ENCODE assay signal across 8 cellular contexts in genomic region chr6:36985963-36986703, GRCh38. TPM values are rescaled to one million over a fixed set of nuclear protein-coding genes. Genes with fewer than 3 reads are reported as not detected.
DNase-seq lines count a peak whose midpoint lies in the region; ATAC-seq and TF ChIP-seq lines count a peak whose summit lies in the region.

MTCH1 (minus strand) TSS chr6:36986196; CDS start chr6:36986173, 23 bp downstream.

- WGBS in right lobe of liver (ENCODE audit: insufficient coverage, low coverage, low lambda C conversion rate, missing lambda C conversion rate) = 0% methylated on average over 7 of the region's 90 CpGs

- peak within 1 kb of the TSS; percentile 93 to 99 (median 97) for H3K27ac ChIP-seq in BLaER1 treated with 17β-estradiol and CSF1 and Interleukin-3, amounts not matched to agents 10 nM and 100 nM
- peak within 1 kb of the TSS; percentile 98 to 100 (median 99) for H3K27ac ChIP-seq in right lobe of liver

- ATAC-seq in GM19324 (IDR thresholded peaks at IDR 0.05; ENCODE audit: low FRiP score, unreplicated experiment) (peak; percentile 94), HG03460 (IDR thresholded peaks at IDR 0.05; ENCODE audit: unreplicated experiment) (peak; percentile 75), right lobe of liver (peak; percentile 90 to 97 (median 95))

- peaks cover 8 to 27% (median 18%) of the 10 kb centered on the region in 11 experiments; a peak in 21 of 22 replicates for H3K36me3 ChIP-seq in BLaER1 treated with 17β-estradiol and CSF1 and Interleukin-3, amounts not matched to agents 10 nM and 100 nM
- no peaks in the 10 kb centered on the region for H3K36me3 ChIP-seq in right lobe of liver

- peaks cover 38 to 52% (median 49%) of the 10 kb centered on the region in 10 experiments for H3K4me1 ChIP-seq in BLaER1 treated with 17β-estradiol and CSF1 and Interleukin-3, amounts not matched to agents 10 nM and 100 nM
- H3K4me1 ChIP-seq in right lobe of liver = peaks cover 0 to 16% (median 5%) of the 10 kb centered on the region in 4 donors

- H3K9ac ChIP-seq in BLaER1 treated with 17β-estradiol and CSF1 and Interleukin-3, amounts not matched to agents 10 nM and 100 nM = peak within 1 kb of the TSS; percentile 96 to 99 (median 98)

- TF ChIP-seq POLR2A in right lobe of liver (IDR thresholded peaks at IDR 0.05) = peak; percentile 97

- TF ChIP-seq CTCF in right lobe of liver (IDR thresholded peaks at IDR 0.05) = no peak

- H3K9me3 ChIP-seq in BLaER1 treated with 17β-estradiol and CSF1 and Interleukin-3, amounts not matched to agents 10 nM and 100 nM (replicated peaks in 1 of 11) = no peaks in the 10 kb centered on the region
- no peaks in the 10 kb centered on the region for H3K9me3 ChIP-seq in right lobe of liver

- intact Hi-C loops in right lobe of liver (cut with DNase I) = no loop called here

- no peaks in the 10 kb centered on the region for H3K27me3 ChIP-seq in BLaER1 treated with 17β-estradiol and CSF1 and Interleukin-3, amounts not matched to agents 10 nM and 100 nM
- no peaks in the 10 kb centered on the region for H3K27me3 ChIP-seq in right lobe of liver

- peak within 1 kb of the TSS; percentile 71 to 98 (median 92) for H3K4me2 ChIP-seq in BLaER1 treated with 17β-estradiol and CSF1 and Interleukin-3, amounts not matched to agents 10 nM and 100 nM

- peaks cover 37 to 42% (median 39%) of the 10 kb centered on the region in 11 experiments for H4K20me1 ChIP-seq in BLaER1 treated with 17β-estradiol and CSF1 and Interleukin-3, amounts not matched to agents 10 nM and 100 nM

- peak; percentile 95 for DNase-seq in NCI-H748 (lab: John Stamatoyannopoulos, UW; ENCODE audit: unreplicated experiment)
- DNase-seq in activated CD4-positive, alpha-beta T cell treated with anti-CD3 and anti-CD28 coated beads, Interleukin-2, amount 50 U/mL, for 4 hours = peak; percentile 72 to 79
- peak; percentile 94 for DNase-seq in dermis blood vessel endothelial cell
- peak; percentile 91 to 93 (median 93) for DNase-seq in right lobe of liver
- peak; percentile 84 for DNase-seq in stimulated activated CD4-positive, alpha-beta T cell treated with anti-CD3 and anti-CD28 coated beads, Interleukin-4, amount 100 ng/mL, for 24 hours

- peak within 1 kb of the TSS; percentile 97 to 100 (median 98) for H3K4me3 ChIP-seq in BLaER1 treated with 17β-estradiol and CSF1 and Interleukin-3, amounts not matched to agents 10 nM and 100 nM
- H3K4me3 ChIP-seq in right lobe of liver = peak within 1 kb of the TSS; percentile 98 to 100 (median 100)

RNA-seq across cellular contexts. Expression of gene MTCH1, which starts in this region (rescaled TPM):
- total RNA-seq in dermis blood vessel endothelial cell = 290 and 303 TPM in 2 replicates
- total RNA-seq in right lobe of liver = 10 to 100 TPM; 56.3 to 73.7 (median 63.3) TPM

Comparison
In these comparisons a context has a peak if more than half of its experiments do, and no peak if none do; other contexts are left out.
1. Peak in every context shown above with its lines: DNase-seq, ATAC-seq, H3K4me3 ChIP-seq and H3K27ac ChIP-seq.